Comparison of ENCODE assay signal across 8 cellular contexts in genomic region chr18:9103488-9103887, GRCh38. TPM values are rescaled to one million over a fixed set of nuclear protein-coding genes. Genes with fewer than 3 reads are reported as not detected.
DNase-seq lines count a peak whose midpoint lies in the region; ATAC-seq and TF ChIP-seq lines count a peak whose summit lies in the region.

No MANE protein-coding gene starts in this region.

- peak; percentile 15 for TF ChIP-seq POLR2A in GM18505 (IDR thresholded peaks at IDR 0.05; ENCODE audit: borderline replicate concordance, extremely low read depth, insufficient read depth, insufficient read length)

- peaks cover 4% of the 10 kb centered on the region for H3K27me3 Mint-ChIP-seq in glutamatergic neuron (ENCODE audit: unreplicated experiment)

- no peaks in the 10 kb centered on the region for H3K36me3 ChIP-seq in ACC112 (ENCODE audit: insufficient read depth, low read length)
- peaks cover 7% of the 10 kb centered on the region for H3K36me3 ChIP-seq in WERI-Rb-1
- H3K36me3 ChIP-seq in skeletal muscle satellite cell (ENCODE audit: insufficient read depth, low read length): no peaks in the 10 kb centered on the region

- peak overlapping the region; percentile 92 for H3K27ac Mint-ChIP-seq in glutamatergic neuron (ENCODE audit: unreplicated experiment)

- H3K9me3 ChIP-seq in WERI-Rb-1 (ENCODE audit: severe bottlenecking) (no peaks in the 10 kb centered on the region), skeletal muscle satellite cell (replicated peaks; ENCODE audit: low read length) (no peaks in the 10 kb centered on the region)

- peak overlapping the region; percentile 67 for H3K27ac ChIP-seq in ACC112 (ENCODE audit: low read depth, low read length)
- H3K27ac ChIP-seq in WERI-Rb-1: peak overlapping the region; percentile 95

- H2AFZ ChIP-seq in ACC112 (ENCODE audit: low read length, unreplicated experiment): no peak overlapping the region

- H3K9me3 Mint-ChIP-seq in glutamatergic neuron (ENCODE audit: unreplicated experiment): peaks cover 6% of the 10 kb centered on the region

- H3K4me1 Mint-ChIP-seq in glutamatergic neuron (ENCODE audit: low read depth, unreplicated experiment): peaks cover 48% of the 10 kb centered on the region

- no peaks in the 10 kb centered on the region for H3K36me3 Mint-ChIP-seq in glutamatergic neuron (ENCODE audit: unreplicated experiment)

- H3K27me3 ChIP-seq in ACC112 (ENCODE audit: insufficient read depth, low read length): no peaks in the 10 kb centered on the region
- no peaks in the 10 kb centered on the region for H3K27me3 ChIP-seq in WERI-Rb-1 (ENCODE audit: insufficient read depth, low read depth, severe bottlenecking)
- no peaks in the 10 kb centered on the region for H3K27me3 ChIP-seq in skeletal muscle satellite cell (ENCODE audit: control insufficient read depth, insufficient read depth, low read length)

- ATAC-seq in GM18505 (IDR thresholded peaks at IDR 0.05; ENCODE audit: unreplicated experiment): no peak

- H3K4me3 ChIP-seq in ACC112 (ENCODE audit: low read depth, low read length) (peak overlapping the region; percentile 91), WERI-Rb-1 (ENCODE audit: low read depth, low read length) (peak overlapping the region; percentile 83), skeletal muscle satellite cell (ENCODE audit: low read length) (peak overlapping the region; percentile 81)

- H3K9ac ChIP-seq in skeletal muscle satellite cell (ENCODE audit: low read depth, low read length): peak overlapping the region; percentile 96

- H3K4me2 ChIP-seq in skeletal muscle satellite cell (ENCODE audit: low read length): peak overlapping the region; percentile 89

- peaks cover 34% of the 10 kb centered on the region for H3K4me1 ChIP-seq in ACC112 (ENCODE audit: control insufficient read depth, insufficient read depth, low read length, unreplicated experiment)
- peaks cover 47% of the 10 kb centered on the region for H3K4me1 ChIP-seq in skeletal muscle satellite cell (ENCODE audit: control insufficient read depth, insufficient read depth, low read length)

- peak overlapping the region; percentile 96 for H3K4me3 Mint-ChIP-seq in glutamatergic neuron (ENCODE audit: unreplicated experiment)

- H3K79me2 ChIP-seq in ACC112 (ENCODE audit: control insufficient read depth, insufficient read depth, low read length, unreplicated experiment): peaks cover 68% of the 10 kb centered on the region

- TF ChIP-seq CTCF in WERI-Rb-1 (IDR thresholded peaks at IDR 0.05; ENCODE audit: low read depth, low read length) (no peak), glutamatergic neuron (IDR thresholded peaks at IDR 0.05; ENCODE audit: partially characterized antibody, unreplicated experiment) (no peak)

- DNase-seq in WERI-Rb-1: no peak
- DNase-seq in glutamatergic neuron: no peak
- DNase-seq in amygdala (lab: John Stamatoyannopoulos, UW): no peak
- no peak for DNase-seq in NCI-H524 treated with DMSO at 0.1 percent for 48 hours (lab: John Stamatoyannopoulos, UW)
- no peak for DNase-seq in NCI-H1105 (lab: John Stamatoyannopoulos, UW)

RNA-seq across cellular contexts. Expression of gene NDUFV2, which starts 1.0 kb away (rescaled TPM):
- 133 TPM for total RNA-seq in glutamatergic neuron (ENCODE audit: unreplicated experiment)
- total RNA-seq in skeletal muscle satellite cell (2012; rRNA removed): 150 and 225 TPM in 2 replicates

RNA-seq across cellular contexts. Expression of gene ANKRD12, which starts 33.1 kb away (rescaled TPM):
- total RNA-seq in glutamatergic neuron (ENCODE audit: unreplicated experiment): 41.6 TPM
- total RNA-seq in skeletal muscle satellite cell (2012; rRNA removed): 15.1 and 17.5 TPM in 2 replicates
